In the genomic region with DNA sequence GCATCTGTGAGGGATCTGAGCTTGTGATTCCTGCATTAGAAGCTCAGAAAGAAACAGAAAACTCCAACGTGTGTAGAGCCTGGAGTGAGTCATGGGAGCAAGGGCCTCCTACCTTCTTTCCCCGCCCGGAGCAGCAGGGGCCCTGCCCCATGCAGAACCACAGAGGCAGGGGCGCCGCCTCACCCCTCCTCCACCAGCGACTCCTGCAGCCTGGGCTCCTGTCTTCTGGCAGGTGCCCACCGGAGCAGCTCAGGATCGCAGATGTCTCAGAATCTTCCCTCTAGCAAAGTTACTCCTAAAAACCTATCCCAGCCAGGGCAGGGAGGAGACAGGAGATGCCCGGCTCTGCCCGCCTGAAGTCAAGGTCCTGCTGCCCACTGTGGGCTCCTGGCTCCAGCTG, we compare ENCODE assay signal across 29 cellular contexts.
"Had no signal": no experiment of that assay in that cellular context is flagged by ENCODE, and none has a peak within 500 bp of the region (broad histone marks: within the 10 kb centered on the region; RNA-seq: fewer than 3 reads in every experiment).

No MANE protein-coding gene starts in this region.

- H3K27ac ChIP-seq: ascending aorta, cardiac muscle cell, VCaP had no signal

- DNase-seq: activated B cell treated with CpG ODN at 0.5 μM for 24 hours; activated CD4-positive, alpha-beta memory T cell treated with anti-CD3 and anti-CD28 coated beads for 36 hours; activated CD4-positive, alpha-beta T cell treated with anti-CD3 and anti-CD28 coated beads for 4 hours; activated CD4-positive, alpha-beta T cell treated with anti-CD3 and anti-CD28 coated beads, Interleukin-2, amount 10 ng/mL, durations not matched to agents 24 days and 14 days; activated CD4-positive, alpha-beta T cell treated with anti-CD3 and anti-CD28 coated beads, Interleukin-2, amount 50 U/mL, for 1 hour; activated CD4-positive, alpha-beta T cell treated with anti-CD3 and anti-CD28 coated beads, Interleukin-2, amount 50 U/mL, for 4 hours; activated CD4-positive, CD25-positive, alpha-beta regulatory T cell treated with anti-CD3 and anti-CD28 coated beads, Interleukin-2, amount 50 U/mL, for 72 hours; activated CD8-positive, alpha-beta memory T cell treated with anti-CD3 and anti-CD28 coated beads, Interleukin-2, amount 50 U/mL, for 4 hours; activated CD8-positive, alpha-beta T cell treated with anti-CD3 and anti-CD28 coated beads for 36 hours; activated gamma-delta T cell; activated naive CD4-positive, alpha-beta T cell treated with anti-CD3 and anti-CD28 coated beads, Interleukin-2, amount 10 ng/mL, durations not matched to agents 7 days and 5 days; activated naive CD4-positive, alpha-beta T cell treated with Interleukin-2 at 50 U/mL for 16 hours; activated naive CD8-positive, alpha-beta T cell treated with anti-CD3 and anti-CD28 coated beads, Interleukin-2, amount 10 ng/mL, durations not matched to agents 7 days and 5 days; activated naive CD8-positive, alpha-beta T cell treated with anti-CD3 and anti-CD28 coated beads, Interleukin-2, amount 50 U/mL, for 24 hours; activated T-cell treated with anti-CD3 and anti-CD28 coated beads for 4 hours; activated T-cell treated with anti-CD3 and anti-CD28 coated beads, Interleukin-2, amount 50 U/mL, for 1 hour; activated T-cell treated with anti-CD3 and anti-CD28 coated beads, Interleukin-2, amount 50 U/mL, for 4 hours; activated T-cell treated with anti-CD3 and anti-CD28 coated beads, Interleukin-2, amount 50 U/mL, for 72 hours; amygdala; central memory CD4-positive, alpha-beta T cell; T-helper 2 cell; T-helper 9 cell had no signal

- ATAC-seq: activated CD8-positive, alpha-beta T cell treated with anti-CD3 and anti-CD28 coated beads for 36 hours; activated naive CD8-positive, alpha-beta T cell treated with anti-CD3 and anti-CD28 coated beads, Interleukin-2, amount 50 U/mL, for 24 hours; activated T-cell treated with anti-CD3 and anti-CD28 coated beads, Interleukin-2, amount 50 U/mL, for 4 hours; activated T-cell treated with anti-CD3 and anti-CD28 coated beads, Interleukin-2, amount 50 U/mL, for 72 hours; activated T-helper 17 cell treated with anti-CD3 and anti-CD28 coated beads, Interleukin-2, amount 50 U/mL, for 72 hours had no signal

- H3K27me3 ChIP-seq: ascending aorta had no signal

- H3K4me3 ChIP-seq: ascending aorta, cardiac muscle cell had no signal

- FAIRE-seq: bronchial epithelial cell, colon, TTC549 had no signal

- H3K36me3 ChIP-seq: cardiac muscle cell had no signal
